ENCODE assay signal across 8 cellular contexts in genomic region chr22:18001894-18002315, GRCh38. TPM values are rescaled to one million over a fixed set of nuclear protein-coding genes. Genes with fewer than 3 reads are reported as not detected.
DNase-seq lines count a peak whose midpoint lies in the region; ATAC-seq and TF ChIP-seq lines count a peak whose summit lies in the region.
"Not testable (repeated sequence)": the region's sequence is repeated elsewhere in the genome, so short reads cannot be mapped to it uniquely, and the experiment has no call there.

No MANE protein-coding gene starts in this region.

- TF ChIP-seq POLR2A in transverse colon (IDR thresholded peaks at IDR 0.05), result not testable (repeated sequence)

- peak overlapping the region; percentile 95 for H3K27ac Mint-ChIP-seq in activated CD8-positive, alpha-beta T cell treated with anti-CD3 and anti-CD28 coated beads, Interleukin-2, amount 10 ng/mL, durations not matched to agents 7 days and 5 days
- H3K27ac Mint-ChIP-seq in mesothelial cell of epicardium, result peak overlapping the region; percentile 99

- dilution Hi-C loops in mammary epithelial cell (cut with HindIII; ENCODE audit: low sequenced_read_pairs), result not testable (repeated sequence)

- H3K27me3 Mint-ChIP-seq in activated CD8-positive, alpha-beta T cell treated with anti-CD3 and anti-CD28 coated beads, Interleukin-2, amount 10 ng/mL, durations not matched to agents 7 days and 5 days (ENCODE audit: low read depth), result peaks cover 18% of the 10 kb centered on the region
- H3K27me3 Mint-ChIP-seq in mesothelial cell of epicardium (ENCODE audit: low read depth), result not testable (repeated sequence)

- H4K20me1 ChIP-seq in DND-41 (ENCODE audit: insufficient read depth, low read length) (peaks cover 25% of the 10 kb centered on the region), OCI-LY3 (ENCODE audit: insufficient read depth, low read length) (peaks cover 27% of the 10 kb centered on the region)
- H4K20me1 ChIP-seq in mammary epithelial cell (ENCODE audit: insufficient read depth, low read length), result not testable (repeated sequence)

- peaks cover 40% of the 10 kb centered on the region for H3K4me1 Mint-ChIP-seq in activated CD8-positive, alpha-beta T cell treated with anti-CD3 and anti-CD28 coated beads, Interleukin-2, amount 10 ng/mL, durations not matched to agents 7 days and 5 days (ENCODE audit: low read depth)
- H3K4me1 Mint-ChIP-seq in mesothelial cell of epicardium, result peaks cover 12% of the 10 kb centered on the region

- not testable (repeated sequence) for ATAC-seq in DND-41 (ENCODE audit: insufficient read depth, low read depth); activated CD8-positive, alpha-beta T cell treated with anti-CD3 and anti-CD28 coated beads, Interleukin-2, amount 10 ng/mL, durations not matched to agents 7 days and 5 days; psoas muscle

- H2AFZ ChIP-seq in DND-41 (ENCODE audit: low read depth, low read length) (peak overlapping the region; percentile 80), OCI-LY3 (ENCODE audit: low read depth, low read length) (peak overlapping the region; percentile 17; the same call in 1 of the 2 replicates), mammary epithelial cell (ENCODE audit: low read depth, low read length) (peak overlapping the region; percentile 82)

- intact Hi-C loops in mammary epithelial cell (cut with micrococcal nuclease) (loop anchor here (1.0 kb wide), 5 partner anchors 10 to 172 kb away; partner anchors contain the start of gene PEX26), psoas muscle (cut with DNase I) (loop anchor here (2.0 to 5.0 kb wide), 3 partner anchors 75 to 90 kb away; partner anchors contain the start of gene PEX26 (in 2 of the 2)), transverse colon (cut with DNase I; ENCODE audit: low total_unique reads) (loop anchor here (2.0 kb wide), 2 partner anchors 75 to 91 kb away; partner anchors contain the start of gene PEX26)

- POLR2A ChIA-PET in activated CD8-positive, alpha-beta T cell treated with anti-CD3 and anti-CD28 coated beads, Interleukin-2, amount 10 ng/mL, durations not matched to agents 7 days and 5 days (lab: Charles Lee), result interaction anchor here (0.5 kb wide), 1 partner anchor 227 kb away, joined by 3 read pairs; no protein-coding TSS in a partner anchor

- H3K79me2 ChIP-seq in DND-41 (ENCODE audit: insufficient read depth, low read length) (peaks cover 45% of the 10 kb centered on the region), OCI-LY3 (ENCODE audit: low read length) (peaks cover 58% of the 10 kb centered on the region), mammary epithelial cell (ENCODE audit: insufficient read depth, low read length) (peaks cover 68% of the 10 kb centered on the region)

- H3K4me1 ChIP-seq in DND-41 (ENCODE audit: insufficient read depth, low read length) (peaks cover 31% of the 10 kb centered on the region), OCI-LY3 (ENCODE audit: low read length) (peaks cover 56% of the 10 kb centered on the region), mammary epithelial cell (ENCODE audit: insufficient read depth, low read length) (peaks cover 29% of the 10 kb centered on the region), psoas muscle (peaks cover 11% of the 10 kb centered on the region), transverse colon (peaks cover 12 to 45% (median 30%) of the 10 kb centered on the region in 4 donors)

- 39% methylated on average over 10 of the region's 15 CpGs for WGBS in mammary epithelial cell (ENCODE audit: low coverage, missing lambda C conversion rate)
- WGBS in psoas muscle, 3 donors, result 39 to 50% (median 44%) methylated on average over 15 of the region's 15 CpGs
- 34 to 61% methylated on average over 6 to 15 of the region's 15 CpGs for WGBS in transverse colon (ENCODE audit: low coverage in 1 of 2), 2 donors

- TF ChIP-seq CTCF in DND-41 (IDR thresholded peaks at IDR 0.05; ENCODE audit: borderline replicate concordance, extremely low read depth, low read length, poor library complexity, severe bottlenecking); OCI-LY3 (IDR thresholded peaks at IDR 0.05; ENCODE audit: low read depth, low read length); mammary epithelial cell (conservative IDR thresholded peaks at IDR 0.05 in 1 of 2, IDR thresholded peaks at IDR 0.05 in 1 of 2; ENCODE audit: extremely low read depth in 1 of 2, insufficient read depth in 1 of 2, low read depth in 1 of 2, low read length in 2 of 2); fibroblast of pulmonary artery (IDR thresholded peaks at IDR 0.05; ENCODE audit: low read length, missing control alignments); mesothelial cell of epicardium (IDR thresholded peaks at IDR 0.05; ENCODE audit: unreplicated experiment); psoas muscle (IDR thresholded peaks at IDR 0.05); transverse colon (IDR thresholded peaks at IDR 0.05): not testable (repeated sequence)

- H3K4me2 ChIP-seq in DND-41 (ENCODE audit: insufficient read depth, low read length) (peak overlapping the region; percentile 70), OCI-LY3 (ENCODE audit: low read length) (peak overlapping the region; percentile 92), mammary epithelial cell (ENCODE audit: insufficient read depth, low read depth, low read length) (peak overlapping the region; percentile 98)

- H3K27ac ChIP-seq in DND-41 (ENCODE audit: low read length) (peak overlapping the region; percentile 26; the same call in 1 of the 2 replicates), OCI-LY3 (ENCODE audit: low read length) (peak overlapping the region; percentile 80), psoas muscle (peak overlapping the region; percentile 95), transverse colon (peak overlapping the region; percentile 88 to 97 (median 94))
- not testable (repeated sequence) for H3K27ac ChIP-seq in mammary epithelial cell (ENCODE audit: insufficient read depth, low read depth, low read length)

- H3K4me3 ChIP-seq in DND-41 (ENCODE audit: low read depth in 1 of 2, low read length in 2 of 2) (peak overlapping the region; percentile 65 to 76; a peak in 3 of 4 replicates), OCI-LY3 (ENCODE audit: low read length) (peak overlapping the region; percentile 92), mammary epithelial cell (replicated peaks in 1 of 3; ENCODE audit: insufficient read depth in 1 of 3, low read depth in 2 of 3, low read length in 3 of 3) (peak overlapping the region in 2 of 3 experiments; percentile 55 to 83), fibroblast of pulmonary artery (replicated peaks; ENCODE audit: low read depth, low read length) (peak overlapping the region; percentile 74), psoas muscle (peak overlapping the region; percentile 94), transverse colon (peak overlapping the region in 3 of 4 donors; percentile 69 to 93 (median 88))

- not testable (repeated sequence) for BruUV-seq in mammary epithelial cell (replicated peaks; lab: Mats Ljungman, UMichigan)

- in situ Hi-C loops in mammary epithelial cell (cut with MboI; ENCODE audit: low sequenced_read_pairs in 2 of 2); transverse colon (cut with MboI; ENCODE audit: low pct_ligation_motif_present in 1 of 4, low pct_unique_long_range_greater_than_20kb in 1 of 4, low sequenced_read_pairs in 3 of 4): not testable (repeated sequence)

- peak overlapping the region; percentile 93; the same call in 1 of the 2 replicates for H3K9ac ChIP-seq in DND-41 (ENCODE audit: low read depth, low read length)
- H3K9ac ChIP-seq in OCI-LY3 (ENCODE audit: low read length), result peak overlapping the region; percentile 82
- H3K9ac ChIP-seq in mammary epithelial cell (ENCODE audit: insufficient read depth, low read length), result not testable (repeated sequence)

- H3K36me3 Mint-ChIP-seq in activated CD8-positive, alpha-beta T cell treated with anti-CD3 and anti-CD28 coated beads, Interleukin-2, amount 10 ng/mL, durations not matched to agents 7 days and 5 days (ENCODE audit: low read depth); mesothelial cell of epicardium: not testable (repeated sequence)

- H3K4me3 Mint-ChIP-seq in activated CD8-positive, alpha-beta T cell treated with anti-CD3 and anti-CD28 coated beads, Interleukin-2, amount 10 ng/mL, durations not matched to agents 7 days and 5 days, result peak overlapping the region; percentile 87
- H3K4me3 Mint-ChIP-seq in mesothelial cell of epicardium, result peak overlapping the region; percentile 86

- H3K9me3 ChIP-seq in DND-41 (ENCODE audit: insufficient read depth, low read length, severe bottlenecking); OCI-LY3 (ENCODE audit: insufficient read depth, low read length); mammary epithelial cell (replicated peaks; ENCODE audit: insufficient read depth, low read length); psoas muscle; transverse colon: not testable (repeated sequence)

- DNase-seq in DND-41; activated CD8-positive, alpha-beta T cell treated with anti-CD3 and anti-CD28 coated beads, Interleukin-2, amount 10 ng/mL, durations not matched to agents 7 days and 5 days; mammary epithelial cell; fibroblast of pulmonary artery (ENCODE audit: low read depth); mesothelial cell of epicardium (ENCODE audit: low spot score in 2 of 2, unreplicated experiment in 2 of 2); psoas muscle; transverse colon: not testable (repeated sequence)

- CTCF ChIA-PET in activated CD8-positive, alpha-beta T cell treated with anti-CD3 and anti-CD28 coated beads, Interleukin-2, amount 10 ng/mL, durations not matched to agents 7 days and 5 days (lab: Charles Lee), result interaction anchor here (0.6 to 0.9 kb wide), 2 partner anchors 24 to 74 kb away, joined by 3 to 4 read pairs; no protein-coding TSS in a partner anchor
- CTCF ChIA-PET in mammary epithelial cell (lab: Charles Lee; ENCODE audit: low non-redundant PET), result not testable (repeated sequence)

- H3K36me3 ChIP-seq in DND-41 (ENCODE audit: insufficient read depth, low read length); mammary epithelial cell (ENCODE audit: insufficient read depth, low read length); psoas muscle (ENCODE audit: insufficient read depth in 1 of 2, low read depth in 1 of 2); transverse colon: not testable (repeated sequence)
- peaks cover 11% of the 10 kb centered on the region for H3K36me3 ChIP-seq in OCI-LY3 (replicated peaks; ENCODE audit: low read depth, low read length)

- not testable (repeated sequence) for H3K9me3 Mint-ChIP-seq in activated CD8-positive, alpha-beta T cell treated with anti-CD3 and anti-CD28 coated beads, Interleukin-2, amount 10 ng/mL, durations not matched to agents 7 days and 5 days (ENCODE audit: insufficient read depth); mesothelial cell of epicardium

- not testable (repeated sequence) for TF ChIP-seq EP300 in transverse colon (IDR thresholded peaks at IDR 0.05; ENCODE audit: low read depth)

- not testable (repeated sequence) for H3K27me3 ChIP-seq in DND-41 (ENCODE audit: insufficient read depth, low read length, poor library complexity); OCI-LY3 (ENCODE audit: low read depth, low read length); mammary epithelial cell (ENCODE audit: insufficient read depth, low read length); psoas muscle (ENCODE audit: insufficient read depth in 3 of 3, low read length in 2 of 3); transverse colon

RNA-seq across cellular contexts. Expression of gene MICAL3, which starts 22.5 kb away (rescaled TPM):
- total RNA-seq in activated CD8-positive, alpha-beta T cell treated with anti-CD3 and anti-CD28 coated beads, Interleukin-2, amount 10 ng/mL, durations not matched to agents 7 days and 5 days, result 10 to 100 TPM; 26.4 to 29.7 TPM
- total RNA-seq in mammary epithelial cell (100 to 1,000 TPM in 1 of 2 donors, 10 to 100 TPM in 1; 67.2 to 102 TPM), mesothelial cell of epicardium (94.2 to 103 TPM (median 95.0 TPM) in 3 replicates), psoas muscle (10 to 100 TPM; 15.5 to 38.3 (median 27.1) TPM), transverse colon (100 to 1,000 TPM in 2 of 4 donors, 10 to 100 TPM in 2; 84.2 to 290 (median 151) TPM)
- polyA plus RNA-seq in mammary epithelial cell (31.3 TPM), psoas muscle (1 to 10 TPM; 2.1 to 6.9 (median 3.5) TPM)
- 110 TPM for polyA minus RNA-seq in mammary epithelial cell

Comparison
In these comparisons a context has a peak if more than half of its experiments do, and no peak if none do; other contexts are left out.
1. H2AFZ ChIP-seq: peak in every context shown above with its lines; median percentile 82 in mammary epithelial cell; 80 in DND-41; 17 in OCI-LY3.